1 cellular context compared by ENCODE assay signal in the genomic region with DNA sequence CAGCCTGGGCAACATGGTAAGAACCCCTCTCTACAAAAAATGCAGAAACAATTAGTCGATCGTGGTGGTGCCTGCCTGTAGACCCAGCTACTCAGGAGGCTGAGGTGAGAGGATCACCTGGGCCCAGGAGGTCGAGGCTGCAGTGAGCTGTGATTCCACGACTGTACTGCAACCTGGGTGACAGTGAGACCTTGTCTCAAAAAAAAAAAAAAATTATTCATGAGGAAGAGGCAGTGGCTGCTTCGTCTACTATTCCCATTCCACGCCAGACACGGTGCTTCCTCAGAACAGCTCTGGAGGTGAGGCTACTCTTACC.
TF ChIP-seq lines count a peak whose summit lies in the region.

No MANE protein-coding gene starts in this region.

TF ChIP-seq in K562, 482 proteins besides CTCF, POLR2A, EP300 and RAD21 (continued from another document):
- TF ChIP-seq, protein P1, sequence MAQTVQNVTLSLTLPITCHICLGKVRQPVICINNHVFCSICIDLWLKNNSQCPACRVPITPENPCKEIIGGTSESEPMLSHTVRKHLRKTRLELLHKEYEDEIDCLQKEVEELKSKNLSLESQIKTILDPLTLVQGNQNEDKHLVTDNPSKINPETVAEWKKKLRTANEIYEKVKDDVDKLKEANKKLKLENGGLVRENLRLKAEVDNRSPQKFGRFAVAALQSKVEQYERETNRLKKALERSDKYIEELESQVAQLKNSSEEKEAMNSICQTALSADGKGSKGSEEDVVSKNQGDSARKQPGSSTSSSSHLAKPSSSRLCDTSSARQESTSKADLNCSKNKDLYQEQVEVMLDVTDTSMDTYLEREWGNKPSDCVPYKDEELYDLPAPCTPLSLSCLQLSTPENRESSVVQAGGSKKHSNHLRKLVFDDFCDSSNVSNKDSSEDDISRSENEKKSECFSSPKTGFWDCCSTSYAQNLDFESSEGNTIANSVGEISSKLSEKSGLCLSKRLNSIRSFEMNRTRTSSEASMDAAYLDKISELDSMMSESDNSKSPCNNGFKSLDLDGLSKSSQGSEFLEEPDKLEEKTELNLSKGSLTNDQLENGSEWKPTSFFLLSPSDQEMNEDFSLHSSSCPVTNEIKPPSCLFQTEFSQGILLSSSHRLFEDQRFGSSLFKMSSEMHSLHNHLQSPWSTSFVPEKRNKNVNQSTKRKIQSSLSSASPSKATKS (CRISPR knock-in tag; IDR thresholded peaks at IDR 0.05) = no peak
- 0 out of 2 replicates have a peak, but pooled peaks have one; percentile 30 for TF ChIP-seq ZBED1 (IDR thresholded peaks at IDR 0.05)
- TF ChIP-seq ZNF311 (CRISPR knock-in tag; IDR thresholded peaks at IDR 0.05) = no peak
- TF ChIP-seq, protein P2, sequence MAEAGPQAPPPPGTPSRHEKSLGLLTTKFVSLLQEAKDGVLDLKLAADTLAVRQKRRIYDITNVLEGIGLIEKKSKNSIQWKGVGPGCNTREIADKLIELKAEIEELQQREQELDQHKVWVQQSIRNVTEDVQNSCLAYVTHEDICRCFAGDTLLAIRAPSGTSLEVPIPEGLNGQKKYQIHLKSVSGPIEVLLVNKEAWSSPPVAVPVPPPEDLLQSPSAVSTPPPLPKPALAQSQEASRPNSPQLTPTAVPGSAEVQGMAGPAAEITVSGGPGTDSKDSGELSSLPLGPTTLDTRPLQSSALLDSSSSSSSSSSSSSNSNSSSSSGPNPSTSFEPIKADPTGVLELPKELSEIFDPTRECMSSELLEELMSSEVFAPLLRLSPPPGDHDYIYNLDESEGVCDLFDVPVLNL (CRISPR knock-in tag; IDR thresholded peaks at IDR 0.05; ENCODE audit: low read depth) = no peak
- TF ChIP-seq DDX20 (tag; IDR thresholded peaks at IDR 0.05; ENCODE audit: low read depth) = no peak
- no peak for TF ChIP-seq EHMT2 (IDR thresholded peaks at IDR 0.05)
- TF ChIP-seq, protein P3, sequence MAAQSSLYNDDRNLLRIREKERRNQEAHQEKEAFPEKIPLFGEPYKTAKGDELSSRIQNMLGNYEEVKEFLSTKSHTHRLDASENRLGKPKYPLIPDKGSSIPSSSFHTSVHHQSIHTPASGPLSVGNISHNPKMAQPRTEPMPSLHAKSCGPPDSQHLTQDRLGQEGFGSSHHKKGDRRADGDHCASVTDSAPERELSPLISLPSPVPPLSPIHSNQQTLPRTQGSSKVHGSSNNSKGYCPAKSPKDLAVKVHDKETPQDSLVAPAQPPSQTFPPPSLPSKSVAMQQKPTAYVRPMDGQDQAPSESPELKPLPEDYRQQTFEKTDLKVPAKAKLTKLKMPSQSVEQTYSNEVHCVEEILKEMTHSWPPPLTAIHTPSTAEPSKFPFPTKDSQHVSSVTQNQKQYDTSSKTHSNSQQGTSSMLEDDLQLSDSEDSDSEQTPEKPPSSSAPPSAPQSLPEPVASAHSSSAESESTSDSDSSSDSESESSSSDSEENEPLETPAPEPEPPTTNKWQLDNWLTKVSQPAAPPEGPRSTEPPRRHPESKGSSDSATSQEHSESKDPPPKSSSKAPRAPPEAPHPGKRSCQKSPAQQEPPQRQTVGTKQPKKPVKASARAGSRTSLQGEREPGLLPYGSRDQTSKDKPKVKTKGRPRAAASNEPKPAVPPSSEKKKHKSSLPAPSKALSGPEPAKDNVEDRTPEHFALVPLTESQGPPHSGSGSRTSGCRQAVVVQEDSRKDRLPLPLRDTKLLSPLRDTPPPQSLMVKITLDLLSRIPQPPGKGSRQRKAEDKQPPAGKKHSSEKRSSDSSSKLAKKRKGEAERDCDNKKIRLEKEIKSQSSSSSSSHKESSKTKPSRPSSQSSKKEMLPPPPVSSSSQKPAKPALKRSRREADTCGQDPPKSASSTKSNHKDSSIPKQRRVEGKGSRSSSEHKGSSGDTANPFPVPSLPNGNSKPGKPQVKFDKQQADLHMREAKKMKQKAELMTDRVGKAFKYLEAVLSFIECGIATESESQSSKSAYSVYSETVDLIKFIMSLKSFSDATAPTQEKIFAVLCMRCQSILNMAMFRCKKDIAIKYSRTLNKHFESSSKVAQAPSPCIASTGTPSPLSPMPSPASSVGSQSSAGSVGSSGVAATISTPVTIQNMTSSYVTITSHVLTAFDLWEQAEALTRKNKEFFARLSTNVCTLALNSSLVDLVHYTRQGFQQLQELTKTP (IDR thresholded peaks at IDR 0.05; ENCODE audit: low read depth in 1 of 2, partially characterized antibody in 2 of 2) = peak in 1 of 2 experiments; percentile 36
- TF ChIP-seq TRIM28 (IDR thresholded peaks at IDR 0.05) = no peak
- TF ChIP-seq ZNF561 (CRISPR knock-in tag; conservative IDR thresholded peaks at IDR 0.05) = no peak
- TF ChIP-seq, protein P4, sequence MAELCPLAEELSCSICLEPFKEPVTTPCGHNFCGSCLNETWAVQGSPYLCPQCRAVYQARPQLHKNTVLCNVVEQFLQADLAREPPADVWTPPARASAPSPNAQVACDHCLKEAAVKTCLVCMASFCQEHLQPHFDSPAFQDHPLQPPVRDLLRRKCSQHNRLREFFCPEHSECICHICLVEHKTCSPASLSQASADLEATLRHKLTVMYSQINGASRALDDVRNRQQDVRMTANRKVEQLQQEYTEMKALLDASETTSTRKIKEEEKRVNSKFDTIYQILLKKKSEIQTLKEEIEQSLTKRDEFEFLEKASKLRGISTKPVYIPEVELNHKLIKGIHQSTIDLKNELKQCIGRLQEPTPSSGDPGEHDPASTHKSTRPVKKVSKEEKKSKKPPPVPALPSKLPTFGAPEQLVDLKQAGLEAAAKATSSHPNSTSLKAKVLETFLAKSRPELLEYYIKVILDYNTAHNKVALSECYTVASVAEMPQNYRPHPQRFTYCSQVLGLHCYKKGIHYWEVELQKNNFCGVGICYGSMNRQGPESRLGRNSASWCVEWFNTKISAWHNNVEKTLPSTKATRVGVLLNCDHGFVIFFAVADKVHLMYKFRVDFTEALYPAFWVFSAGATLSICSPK (IDR thresholded peaks at IDR 0.05; ENCODE audit: borderline replicate concordance) = 0 out of 2 replicates have a peak, but pooled peaks have one; percentile 80
